28 cellular contexts compared by ENCODE assay signal in the genomic region with DNA sequence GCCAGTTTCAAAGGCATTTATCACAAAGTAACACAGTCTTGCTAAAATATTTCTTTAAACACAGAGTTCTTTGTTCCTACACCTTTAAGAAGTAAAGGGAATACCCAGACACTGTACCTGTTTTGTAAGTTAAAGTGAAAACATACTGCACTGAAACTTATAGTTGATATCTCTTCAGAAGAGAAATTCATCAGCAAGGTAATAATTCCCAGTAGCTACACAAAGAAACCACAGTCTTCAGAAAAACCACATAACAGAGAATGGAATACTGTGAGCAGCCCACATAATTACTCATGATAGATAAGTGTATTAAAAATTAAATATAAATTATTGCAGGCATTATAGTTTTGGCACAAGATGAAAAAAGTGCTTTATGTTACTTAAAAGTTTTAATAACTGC.
"Had no signal": no experiment of that assay in that cellular context is flagged by ENCODE, and none has a peak within 500 bp of the region (broad histone marks: within the 10 kb centered on the region; RNA-seq: fewer than 3 reads in every experiment).

No MANE protein-coding gene starts in this region.

- ATAC-seq: activated CD4-positive, CD25-positive, alpha-beta regulatory T cell treated with anti-CD3 and anti-CD28 coated beads, Interleukin-2, amount 50 U/mL, for 24 hours; activated CD8-positive, alpha-beta T cell treated with anti-CD3 and anti-CD28 coated beads for 36 hours; body of pancreas; Panc1 had no signal

- H3K9ac ChIP-seq: KMS-11, SK-N-SH had no signal

- H3K27ac Mint-ChIP-seq: activated CD8-positive, alpha-beta T cell treated with anti-CD3 and anti-CD28 coated beads for 36 hours; activated naive CD4-positive, alpha-beta T cell treated with anti-CD3 and anti-CD28 coated beads, Interleukin-2, amount 50 U/mL, for 24 hours; T-helper 1 cell treated with Interleukin-12 subunit alpha and Interleukin-12 subunit beta and Interleukin-4 antibody, amounts not matched to agents 30 μg/mL and 1 μg/mL, for 36 hours had no signal

- H3K9me3 Mint-ChIP-seq: activated CD8-positive, alpha-beta T cell treated with anti-CD3 and anti-CD28 coated beads for 36 hours; activated naive CD4-positive, alpha-beta T cell treated with anti-CD3 and anti-CD28 coated beads, Interleukin-2, amount 50 U/mL, for 24 hours; T-helper 1 cell treated with Interleukin-12 subunit alpha and Interleukin-12 subunit beta and Interleukin-4 antibody, amounts not matched to agents 30 μg/mL and 1 μg/mL, for 36 hours had no signal

- H3K4me3 Mint-ChIP-seq: activated CD8-positive, alpha-beta T cell treated with anti-CD3 and anti-CD28 coated beads for 36 hours; activated naive CD4-positive, alpha-beta T cell treated with anti-CD3 and anti-CD28 coated beads, Interleukin-2, amount 50 U/mL, for 24 hours; T-helper 1 cell treated with Interleukin-12 subunit alpha and Interleukin-12 subunit beta and Interleukin-4 antibody, amounts not matched to agents 30 μg/mL and 1 μg/mL, for 36 hours had no signal

- DNase-seq: activated CD4-positive, alpha-beta T cell treated with anti-CD3 and anti-CD28 coated beads for 4 hours; activated CD8-positive, alpha-beta memory T cell treated with anti-CD3 and anti-CD28 coated beads, Interleukin-2, amount 50 U/mL, for 4 hours; activated CD8-positive, alpha-beta T cell treated with anti-CD3 and anti-CD28 coated beads for 36 hours; activated effector memory CD4-positive, alpha-beta T cell treated with Interleukin-2 at 50 U/mL for 16 hours; activated naive CD4-positive, alpha-beta T cell; activated T-cell treated with anti-CD3 and anti-CD28 coated beads, Interleukin-2, amount 50 U/mL, for 1 hour; amygdala; body of pancreas; central memory CD4-positive, alpha-beta T cell; MM.1S; NCI-H1105; NCI-H1436; NCI-H1694 treated with DMSO at 0.1 percent for 48 hours; NCI-H2081; NCI-H510A treated with DMSO at 0.1 percent for 48 hours; NCI-H69; NK-92 treated with Interleukin-12 subunit alpha and Interleukin-12 subunit beta, amount 100 ng/mL, for 24 hours; OCI-M1; Right ventricle myocardium superior; SJCRH30; SK-N-SH; SW 1271 had no signal

- H3K27me3 Mint-ChIP-seq: activated CD8-positive, alpha-beta T cell treated with anti-CD3 and anti-CD28 coated beads for 36 hours had no signal

- H3K4me1 ChIP-seq: SJCRH30 had no signal

- H3K27ac ChIP-seq: body of pancreas, KMS-11, RWPE1, SJCRH30 had no signal

- H3K9me3 ChIP-seq: body of pancreas, SJCRH30, SK-N-SH had no signal

- H3K4me2 ChIP-seq: KMS-11, SK-N-SH had no signal

- H3K36me3 Mint-ChIP-seq: activated naive CD4-positive, alpha-beta T cell treated with anti-CD3 and anti-CD28 coated beads, Interleukin-2, amount 50 U/mL, for 24 hours had no signal

- H3K27me3 ChIP-seq: body of pancreas, SJCRH30 had no signal

- H3K36me3 ChIP-seq: SJCRH30 had no signal

- H3K4me3 ChIP-seq: body of pancreas, SJCRH30 had no signal
